Comparison of ENCODE assay signal across 8 cellular contexts in genomic region chr5:163505049-163505474, GRCh38. TPM values are rescaled to one million over a fixed set of nuclear protein-coding genes. Genes with fewer than 3 reads are reported as not detected.
A peak's percentile ranks its signal among the peaks of the same experiment; 100 is the strongest.
DNase-seq lines count a peak whose midpoint lies in the region; ATAC-seq, FAIRE-seq and TF ChIP-seq lines count a peak whose summit lies in the region.

No MANE protein-coding gene starts in this region.

- peaks cover 37% of the 10 kb centered on the region for H3K4me1 Mint-ChIP-seq in T-helper 1 cell treated with Interleukin-12 subunit alpha and Interleukin-12 subunit beta and Interleukin-4 antibody, amounts not matched to agents 30 μg/mL and 1 μg/mL, for 36 hours (ENCODE audit: low read depth)

- intact Hi-C loops in heart right ventricle (cut with DNase I) = loop anchor here in 6 of 10 donors (1.0 to 10.0 kb wide), 6 partner anchors 43 to 70 kb away; partner anchors contain the start of genes HMMR (in 5 of the 6), NUDCD2 (in 5 of the 6) and CCNG1 (in 3 of the 6)

- no peak for DNase-seq in T-helper 1 cell
- DNase-seq in heart right ventricle = peak in 1 of 2 donors; percentile 13
- DNase-seq in small intestine = no peak
- DNase-seq in ACHN = no peak
- DNase-seq in NCI-H345 treated with DMSO at 0.1 percent for 48 hours (lab: John Stamatoyannopoulos, UW; ENCODE audit: unreplicated experiment) = no peak
- DNase-seq in dedifferentiated amniotic fluid mesenchymal stem cell (ENCODE audit: extremely low spot score) = no peak

- no peaks in the 10 kb centered on the region for H3K27me3 ChIP-seq in heart right ventricle
- H3K27me3 ChIP-seq in small intestine (ENCODE audit: control insufficient read depth in 2 of 2, insufficient read depth in 2 of 2, low read length in 2 of 2) = no peaks in the 10 kb centered on the region

- H3K36me3 ChIP-seq in heart right ventricle = no peaks in the 10 kb centered on the region
- no peaks in the 10 kb centered on the region for H3K36me3 ChIP-seq in small intestine (ENCODE audit: control insufficient read depth in 2 of 2, insufficient read depth in 2 of 2, low read length in 2 of 2)

- H3K27ac Mint-ChIP-seq in T-helper 1 cell treated with Interleukin-12 subunit alpha and Interleukin-12 subunit beta and Interleukin-4 antibody, amounts not matched to agents 30 μg/mL and 1 μg/mL, for 36 hours = peak overlapping the region; percentile 91

- H3K4me1 ChIP-seq in heart right ventricle (peaks cover 6 to 60% (median 42%) of the 10 kb centered on the region in 9 donors), small intestine (ENCODE audit: control insufficient read depth in 2 of 2, insufficient read depth in 1 of 2, low read depth in 1 of 2, low read length in 1 of 2) (peaks cover 0 to 9% of the 10 kb centered on the region in 2 donors)

- no peaks in the 10 kb centered on the region for H3K27me3 Mint-ChIP-seq in T-helper 1 cell treated with Interleukin-12 subunit alpha and Interleukin-12 subunit beta and Interleukin-4 antibody, amounts not matched to agents 30 μg/mL and 1 μg/mL, for 36 hours (ENCODE audit: low read depth)

- H3K36me3 Mint-ChIP-seq in T-helper 1 cell treated with Interleukin-12 subunit alpha and Interleukin-12 subunit beta and Interleukin-4 antibody, amounts not matched to agents 30 μg/mL and 1 μg/mL, for 36 hours (ENCODE audit: low read depth) = peaks cover 9% of the 10 kb centered on the region

- 1% methylated on average over 12 of the region's 12 CpGs for WGBS in heart right ventricle, 2 donors
- 0 to 1% (median 1%) methylated on average over 12 of the region's 12 CpGs for WGBS in small intestine, 3 donors

- FAIRE-seq in small intestine (lab: Jason Lieb, UNC) = no peak

- TF ChIP-seq CTCF in VCaP (conservative IDR thresholded peaks at IDR 0.05) (no peak), heart right ventricle (IDR thresholded peaks at IDR 0.05) (no peak)

- H3K9me3 Mint-ChIP-seq in T-helper 1 cell treated with Interleukin-12 subunit alpha and Interleukin-12 subunit beta and Interleukin-4 antibody, amounts not matched to agents 30 μg/mL and 1 μg/mL, for 36 hours = no peaks in the 10 kb centered on the region

- H3K9me3 ChIP-seq in heart right ventricle = no peaks in the 10 kb centered on the region
- H3K9me3 ChIP-seq in small intestine (ENCODE audit: control insufficient read depth, low read depth) = no peaks in the 10 kb centered on the region

- H3K4me3 ChIP-seq in heart right ventricle = peak overlapping the region; percentile 59 to 90 (median 82)
- H3K4me3 ChIP-seq in small intestine (ENCODE audit: low read depth in 1 of 2, low read length in 2 of 2) = peak overlapping the region; percentile 26 to 79

- H3K4me3 Mint-ChIP-seq in T-helper 1 cell treated with Interleukin-12 subunit alpha and Interleukin-12 subunit beta and Interleukin-4 antibody, amounts not matched to agents 30 μg/mL and 1 μg/mL, for 36 hours = peak overlapping the region; percentile 86

- ATAC-seq in heart right ventricle = peak in 6 of 8 donors; percentile 0 to 6 (median 2)

- H3K27ac ChIP-seq in VCaP (peak overlapping the region; percentile 87), heart right ventricle (peak overlapping the region; percentile 88 to 99 (median 94)), small intestine (ENCODE audit: low read depth in 1 of 2, low read length in 1 of 2) (peak overlapping the region; percentile 98 to 99)

- in situ Hi-C loops in ACHN (cut with HindIII; ENCODE audit: low pct_ligation_motif_present, low pct_unique_long_range_greater_than_20kb, low sequenced_read_pairs) = no loop called here

RNA-seq across cellular contexts. Expression of gene MAT2B, which starts 0.4 kb away (rescaled TPM):
- 10 to 100 TPM; 48.4 to 63.2 (median 56.9) TPM for total RNA-seq in heart right ventricle
- polyA plus RNA-seq in heart right ventricle (10 to 100 TPM; 22.9 to 34.6 TPM), small intestine (10 to 100 TPM; 71.5 to 89.9 (median 76.2) TPM)

RNA-seq across cellular contexts. Expression of gene HMMR, which starts 44.6 kb away (rescaled TPM):
- 1 to 10 TPM in 4 of 10 donors, under 1 TPM in 6; 0.10 to 4.0 (median 0.47) TPM for total RNA-seq in heart right ventricle
- under 1 TPM; 0.20 to 0.59 TPM for polyA plus RNA-seq in heart right ventricle
- polyA plus RNA-seq in small intestine = 10 to 100 TPM in 1 of 3 donors, 1 to 10 TPM in 2; 1.1 to 22.5 (median 1.3) TPM

RNA-seq across cellular contexts. Expression of gene NUDCD2, which starts 45.2 kb away (rescaled TPM):
- total RNA-seq in heart right ventricle = 10 to 100 TPM in 8 of 10 donors, 1 to 10 TPM in 2; 9.3 to 17.1 (median 12.7) TPM
- polyA plus RNA-seq in heart right ventricle (1 to 10 TPM; 4.0 to 4.1 TPM), small intestine (10 to 100 TPM in 1 of 3 donors, 1 to 10 TPM in 2; 4.1 to 10.9 (median 4.2) TPM)
